25 cellular contexts compared by ENCODE assay signal in the genomic region with DNA sequence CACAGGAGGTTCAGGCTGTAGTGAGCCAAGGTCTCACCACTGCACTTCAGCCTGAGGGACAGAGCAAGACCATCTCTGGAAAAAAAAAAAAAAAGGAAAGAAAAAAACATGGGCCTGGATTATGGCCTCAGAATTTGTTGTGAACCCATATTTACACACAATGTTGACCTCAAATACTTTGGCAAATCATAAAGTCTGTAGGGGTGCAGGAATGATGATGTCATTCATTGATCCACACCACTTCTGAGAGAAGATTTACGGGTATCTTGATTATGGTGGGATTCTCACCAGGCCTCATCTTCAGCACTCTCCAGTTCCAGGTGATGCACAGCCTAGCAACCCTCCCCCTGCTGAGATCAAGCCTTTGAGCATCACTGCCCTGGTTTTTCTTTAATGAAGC.
DNase-seq lines count a peak whose midpoint lies in the region; FAIRE-seq and TF ChIP-seq lines count a peak whose summit lies in the region.
"Had no signal": no experiment of that assay in that cellular context is flagged by ENCODE, and none has a peak within 500 bp of the region (broad histone marks: within the 10 kb centered on the region; RNA-seq: fewer than 3 reads in every experiment).

No MANE protein-coding gene starts in this region.

- H3K36me3 ChIP-seq in HEK293 (ENCODE audit: control insufficient read depth in 2 of 2, insufficient read depth in 1 of 2, low read length in 2 of 2) (no peaks in the 10 kb centered on the region), esophagus muscularis mucosa (no peaks in the 10 kb centered on the region), H7 (replicated peaks; ENCODE audit: control insufficient read depth, insufficient read depth, low read length) (no peaks in the 10 kb centered on the region), esophagus squamous epithelium (no peaks in the 10 kb centered on the region)
- H3K36me3 ChIP-seq: BE2C, BLaER1 had no signal

- no peak for TF ChIP-seq EP300 in esophagus muscularis mucosa (IDR thresholded peaks at IDR 0.05)

- H3K27ac ChIP-seq in HEK293 (ENCODE audit: extremely low read depth, low read depth, low read length) (no peak overlapping the region), esophagus muscularis mucosa (replicated peaks in 1 of 4) (no peak overlapping the region), esophagus squamous epithelium (no peak overlapping the region)
- H3K27ac ChIP-seq: BLaER1 had no signal

- peak; percentile 16 for FAIRE-seq in HTR-8/SVneo (lab: Jason Lieb, UNC)
- FAIRE-seq: A204.1, GM12878, GM12892, GM18507 had no signal

- DNase-seq in HTR-8/SVneo (ENCODE audit: insufficient read length, low spot score) (no peak), esophagus muscularis mucosa (ENCODE audit: extremely low spot score) (peak; percentile 34), H7 (no peak), esophagus squamous epithelium (lab: John Stamatoyannopoulos, UW) (no peak)
- DNase-seq: 8988T; ACHN; BE2C; C1 segment of cervical spinal cord; CD4-positive, alpha-beta memory T cell; CD4-positive, CD25-positive, alpha-beta regulatory T cell; CD8-positive, alpha-beta memory T cell; COR-L47; DMS 273 treated with DMSO at 0.1 percent for 48 hours; DMS153; DMS53; DMS79; DND-41; EL; GDM1 had no signal

- no peak for TF ChIP-seq POLR2A in esophagus muscularis mucosa (IDR thresholded peaks at IDR 0.05; ENCODE audit: low read depth)
- TF ChIP-seq POLR2A in esophagus squamous epithelium (IDR thresholded peaks at IDR 0.05) = no peak

- POLR2A ChIA-PET in HEK293 (lab: Yijun Ruan, JAX) = no interaction called here

- no peak overlapping the region for H3K4me3 ChIP-seq in HEK293 (ENCODE audit: low read depth, low read length)
- no peak overlapping the region for H3K4me3 ChIP-seq in esophagus muscularis mucosa
- no peak overlapping the region for H3K4me3 ChIP-seq in H7 (ENCODE audit: insufficient read depth, low read depth, low read length)
- H3K4me3 ChIP-seq in esophagus squamous epithelium = no peak overlapping the region
- H3K4me3 ChIP-seq: BLaER1, GM12878 had no signal

- TF ChIP-seq CTCF in HEK293 (tag by site-specific recombination; IDR thresholded peaks at IDR 0.05) = no peak
- no peak for TF ChIP-seq CTCF in esophagus muscularis mucosa (IDR thresholded peaks at IDR 0.05)
- TF ChIP-seq CTCF in esophagus squamous epithelium (IDR thresholded peaks at IDR 0.05) = no peak

- CTCF ChIA-PET in HEK293 (lab: Yijun Ruan, JAX) = interaction anchor here (0.7 kb wide), 1 partner anchor 61 kb away, joined by 3 read pairs; no protein-coding TSS in a partner anchor

- H3K4me1 ChIP-seq in HEK293 (ENCODE audit: control insufficient read depth, insufficient read depth, low read length) (no peaks in the 10 kb centered on the region), esophagus muscularis mucosa (no peaks in the 10 kb centered on the region), esophagus squamous epithelium (no peaks in the 10 kb centered on the region)
- H3K4me1 ChIP-seq: BLaER1 had no signal

- 93% methylated on average over 1 of the region's 1 CpG for WGBS in esophagus muscularis mucosa
- 73 to 92% methylated on average over 1 of the region's 1 CpG for WGBS in esophagus squamous epithelium, 2 donors

- H3K27me3 ChIP-seq in esophagus muscularis mucosa (no peaks in the 10 kb centered on the region), H7 (ENCODE audit: control insufficient read depth, insufficient read depth, low read length) (no peaks in the 10 kb centered on the region), esophagus squamous epithelium (no peaks in the 10 kb centered on the region)
- H3K27me3 ChIP-seq: BE2C, BLaER1 had no signal

- H3K9me3 ChIP-seq in HEK293 (ENCODE audit: control insufficient read depth, insufficient read depth, low read depth, low read length) = no peaks in the 10 kb centered on the region
- H3K9me3 ChIP-seq in esophagus muscularis mucosa = peaks cover 0 to 2% (median under 1%) of the 10 kb centered on the region in 4 donors
- peaks cover 0 to 1% (median 0%) of the 10 kb centered on the region in 3 donors for H3K9me3 ChIP-seq in esophagus squamous epithelium
- H3K9me3 ChIP-seq: BE2C, BLaER1 had no signal

- intact Hi-C loops in esophagus muscularis mucosa (cut with DNase I) = no loop called here
- intact Hi-C loops in esophagus squamous epithelium (cut with DNase I) = no loop called here

TF ChIP-seq in HEK293, 187 proteins besides CTCF, POLR2A, EP300 and RAD21:
- TF ChIP-seq, protein P1, sequence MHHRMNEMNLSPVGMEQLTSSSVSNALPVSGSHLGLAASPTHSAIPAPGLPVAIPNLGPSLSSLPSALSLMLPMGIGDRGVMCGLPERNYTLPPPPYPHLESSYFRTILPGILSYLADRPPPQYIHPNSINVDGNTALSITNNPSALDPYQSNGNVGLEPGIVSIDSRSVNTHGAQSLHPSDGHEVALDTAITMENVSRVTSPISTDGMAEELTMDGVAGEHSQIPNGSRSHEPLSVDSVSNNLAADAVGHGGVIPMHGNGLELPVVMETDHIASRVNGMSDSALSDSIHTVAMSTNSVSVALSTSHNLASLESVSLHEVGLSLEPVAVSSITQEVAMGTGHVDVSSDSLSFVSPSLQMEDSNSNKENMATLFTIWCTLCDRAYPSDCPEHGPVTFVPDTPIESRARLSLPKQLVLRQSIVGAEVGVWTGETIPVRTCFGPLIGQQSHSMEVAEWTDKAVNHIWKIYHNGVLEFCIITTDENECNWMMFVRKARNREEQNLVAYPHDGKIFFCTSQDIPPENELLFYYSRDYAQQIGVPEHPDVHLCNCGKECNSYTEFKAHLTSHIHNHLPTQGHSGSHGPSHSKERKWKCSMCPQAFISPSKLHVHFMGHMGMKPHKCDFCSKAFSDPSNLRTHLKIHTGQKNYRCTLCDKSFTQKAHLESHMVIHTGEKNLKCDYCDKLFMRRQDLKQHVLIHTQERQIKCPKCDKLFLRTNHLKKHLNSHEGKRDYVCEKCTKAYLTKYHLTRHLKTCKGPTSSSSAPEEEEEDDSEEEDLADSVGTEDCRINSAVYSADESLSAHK (tag by site-specific recombination; IDR thresholded peaks at IDR 0.05) = no peak
- TF ChIP-seq, protein P2, sequence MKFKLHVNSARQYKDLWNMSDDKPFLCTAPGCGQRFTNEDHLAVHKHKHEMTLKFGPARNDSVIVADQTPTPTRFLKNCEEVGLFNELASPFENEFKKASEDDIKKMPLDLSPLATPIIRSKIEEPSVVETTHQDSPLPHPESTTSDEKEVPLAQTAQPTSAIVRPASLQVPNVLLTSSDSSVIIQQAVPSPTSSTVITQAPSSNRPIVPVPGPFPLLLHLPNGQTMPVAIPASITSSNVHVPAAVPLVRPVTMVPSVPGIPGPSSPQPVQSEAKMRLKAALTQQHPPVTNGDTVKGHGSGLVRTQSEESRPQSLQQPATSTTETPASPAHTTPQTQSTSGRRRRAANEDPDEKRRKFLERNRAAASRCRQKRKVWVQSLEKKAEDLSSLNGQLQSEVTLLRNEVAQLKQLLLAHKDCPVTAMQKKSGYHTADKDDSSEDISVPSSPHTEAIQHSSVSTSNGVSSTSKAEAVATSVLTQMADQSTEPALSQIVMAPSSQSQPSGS (tag by site-specific recombination; IDR thresholded peaks at IDR 0.05; ENCODE audit: low read depth) = peak; percentile 71
